ENCODE assay signal across 8 cellular contexts in the genomic region with DNA sequence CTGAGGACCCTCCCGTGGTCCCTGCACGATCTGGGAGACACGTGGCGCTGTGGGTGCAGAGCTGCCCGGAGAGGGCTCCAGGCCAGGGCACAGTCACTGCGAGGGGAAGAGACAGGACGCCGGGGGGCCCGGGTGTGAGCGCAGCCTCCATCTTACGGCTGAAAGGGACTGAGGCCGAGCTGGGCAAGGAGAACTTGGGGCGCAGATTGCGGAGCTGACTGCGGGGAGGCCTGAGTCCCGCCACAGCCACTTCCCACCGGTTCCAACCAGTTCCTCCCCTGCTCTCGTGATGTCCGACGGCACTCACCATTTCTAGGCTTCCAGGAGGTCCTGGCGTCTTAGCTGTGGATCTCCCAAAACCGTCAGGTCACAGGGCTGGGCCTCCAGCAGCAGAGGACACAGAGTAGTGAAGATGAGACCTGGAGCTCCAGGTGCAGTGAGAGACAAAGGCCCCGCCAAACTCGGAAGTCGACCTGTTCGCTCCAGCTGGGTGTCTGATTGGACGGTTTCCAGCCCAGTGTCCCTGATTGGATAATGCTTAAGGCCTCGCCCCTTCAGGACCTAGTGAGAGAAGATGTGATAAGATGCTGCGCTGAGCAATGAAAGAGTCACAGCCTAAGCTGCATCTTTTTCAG. TPM values are rescaled to one million over a fixed set of nuclear protein-coding genes. Genes with fewer than 3 reads are reported as not detected.
DNase-seq lines count a peak whose midpoint lies in the region; ATAC-seq lines count a peak whose summit lies in the region.

No MANE protein-coding gene starts in this region.

- H3K9me3 Mint-ChIP-seq in immature natural killer cell, result no peaks in the 10 kb centered on the region

- DNase-seq in RPMI7951 (ENCODE audit: low read depth) (peak; percentile 4), activated T-helper 1 cell treated with Interleukin-2 at 50 U/mL for 16 hours (ENCODE audit: low read depth) (peak; percentile 35), immature natural killer cell (peak; percentile 52 to 68 (median 54)), AML-193 (lab: John Stamatoyannopoulos, UW) (no peak), MV-4-11 (lab: John Stamatoyannopoulos, UW) (no peak), GOT3 (lab: John Stamatoyannopoulos, UW) (no peak)
- peak; percentile 13 to 33 for DNase-seq in stimulated activated CD8-positive, alpha-beta memory T cell treated with anti-CD3 and anti-CD28 coated beads, Interleukin-7, amount 100 ng/mL, for 4 hours (ENCODE audit: low read depth in 2 of 2)

- H3K4me1 Mint-ChIP-seq in immature natural killer cell, result peaks cover 9 to 10% of the 10 kb centered on the region in 2 donors

- peaks cover 0 to 4% (median 3%) of the 10 kb centered on the region in 3 donors for H3K36me3 Mint-ChIP-seq in immature natural killer cell

- peak overlapping the region; percentile 64 to 85 (median 75) for H3K4me3 Mint-ChIP-seq in immature natural killer cell

- peak overlapping the region in 5 of 6 donors; percentile 45 to 81 (median 55) for H3K27ac Mint-ChIP-seq in immature natural killer cell

- H3K27me3 Mint-ChIP-seq in immature natural killer cell (ENCODE audit: low read depth in 3 of 3), result peaks cover 7 to 12% (median 9%) of the 10 kb centered on the region in 3 donors

- ATAC-seq in GM21360 (IDR thresholded peaks at IDR 0.05; ENCODE audit: unreplicated experiment), result no peak

RNA-seq across cellular contexts. Expression of gene ZNF253, which starts 4.8 kb away (rescaled TPM):
- 4.3 and 7.6 TPM in 2 replicates for total RNA-seq in RPMI7951 (2014; rRNA removed; shearing (Covaris generic))
- 1 to 10 TPM; 3.5 to 6.9 (median 5.8) TPM for polyA plus RNA-seq in immature natural killer cell

RNA-seq across cellular contexts. Expression of gene ZNF506, which starts 39.3 kb away (rescaled TPM):
- 18.4 and 24.8 TPM in 2 replicates for total RNA-seq in RPMI7951 (2014; rRNA removed; shearing (Covaris generic))
- polyA plus RNA-seq in immature natural killer cell, result 10 to 100 TPM; 15.7 to 19.4 (median 17.1) TPM

RNA-seq across cellular contexts. Expression of gene ZNF93, which starts 39.9 kb away (rescaled TPM):
- 17.4 and 24.0 TPM in 2 replicates for total RNA-seq in RPMI7951 (2014; rRNA removed; shearing (Covaris generic))
- polyA plus RNA-seq in immature natural killer cell, result 1 to 10 TPM; 2.8 to 5.3 (median 4.8) TPM

Comparison
In these comparisons a context has a peak if more than half of its experiments do, and no peak if none do; other contexts are left out.
1. DNase-seq: peak in RPMI7951 (single experiment), activated T-helper 1 cell treated with Interleukin-2 at 50 U/mL for 16 hours (single experiment), immature natural killer cell (3 of 3) and stimulated activated CD8-positive, alpha-beta memory T cell treated with anti-CD3 and anti-CD28 coated beads, Interleukin-7, amount 100 ng/mL, for 4 hours (2 of 2); none in AML-193 (0 of 2), MV-4-11 (single experiment) and GOT3 (single experiment).